Comparison of ENCODE assay signal across 22 cellular contexts in genomic region chr11:2921742-2922493, GRCh38. TPM values are rescaled to one million over a fixed set of nuclear protein-coding genes. Genes with fewer than 3 reads are reported as not detected.
"Had no signal": no experiment of that assay in that cellular context is flagged by ENCODE, and none has a peak within 500 bp of the region (broad histone marks: within the 10 kb centered on the region; RNA-seq: fewer than 3 reads in every experiment).

No MANE protein-coding gene starts in this region.

- H3K36me3 ChIP-seq: sigmoid colon, spleen, tibial nerve, upper lobe of right lung, uterus had no signal

- ATAC-seq: left lobe of liver; mucosa of descending colon; natural killer cell treated with Interleukin-12 subunit alpha and Interleukin-12 subunit beta and Interleukin-15 and Interleukin-18, amount 100 ng/mL, for 72 hours; upper lobe of right lung had no signal

- H2AFZ ChIP-seq: parathyroid adenoma had no signal

- H3K27me3 ChIP-seq: testis, tibial nerve, upper lobe of right lung, uterus had no signal

- H3K4me3 ChIP-seq: dorsolateral prefrontal cortex, lung, mucosa of descending colon, sigmoid colon, spleen, testis, tibial nerve, upper lobe of right lung, uterus had no signal

- H3K27ac ChIP-seq: parathyroid adenoma, sigmoid colon, spleen, testis, tibial nerve, upper lobe of right lung, uterus had no signal

- H3K79me2 ChIP-seq: parathyroid adenoma had no signal

- H3K9me3 ChIP-seq: mucosa of descending colon, sigmoid colon, spleen, testis, tibial nerve, upper lobe of right lung, uterus had no signal

- H3K4me1 ChIP-seq: parathyroid adenoma, sigmoid colon, spleen, testis, tibial nerve, upper lobe of right lung, uterus had no signal

- FAIRE-seq: colon, frontal cortex, keratinocyte had no signal

- DNase-seq: dorsolateral prefrontal cortex; effector CD4-positive, alpha-beta T cell; naive B cell; sigmoid colon; spleen; stimulated activated CD4-positive, alpha-beta T cell treated with anti-CD3 and anti-CD28 coated beads, Interleukin-4, amount 100 ng/mL, for 4 hours; stimulated activated naive CD4-positive, alpha-beta T cell; substantia nigra; testis; upper lobe of right lung; uterus had no signal

- H3K9ac ChIP-seq: parathyroid adenoma had no signal

RNA-seq across cellular contexts. Expression of gene PHLDA2, which starts 7.3 kb away (rescaled TPM):
- total RNA-seq: cerebellum, frontal cortex, skeletal muscle tissue had no signal
